12 cellular contexts compared by ENCODE assay signal in genomic region chr1:227541129-227541528, GRCh38. TPM values are rescaled to one million over a fixed set of nuclear protein-coding genes. Genes with fewer than 3 reads are reported as not detected.
DNase-seq lines count a peak whose midpoint lies in the region; ATAC-seq and TF ChIP-seq lines count a peak whose summit lies in the region.
"Had no signal": no experiment of that assay in that cellular context is flagged by ENCODE, and none has a peak within 500 bp of the region (broad histone marks: within the 10 kb centered on the region; RNA-seq: fewer than 3 reads in every experiment).

No MANE protein-coding gene starts in this region.

- H3K9me3 Mint-ChIP-seq in CD8-positive, alpha-beta T cell, result no peaks in the 10 kb centered on the region
- H3K9me3 Mint-ChIP-seq in activated T-helper 2 cell treated with anti-CD3 and anti-CD28 coated beads, Interferon-gamma antibody, Interleukin-2, Interleukin-4, amounts not matched to agents 10 μg/mL and 5 μg/mL and 100 μg/mL, durations not matched to agents 14 hours and 24 hours and 36 hours, result no peaks in the 10 kb centered on the region
- no peaks in the 10 kb centered on the region for H3K9me3 Mint-ChIP-seq in natural killer cell

- TF ChIP-seq POLR2A in stomach (IDR thresholded peaks at IDR 0.05), result no peak

- 96 to 100% (median 97%) methylated on average over 5 of the region's 5 CpGs for WGBS in stomach, 5 donors

- H3K4me3 ChIP-seq in ACC112 (ENCODE audit: low read depth, low read length), result peak overlapping the region; percentile 95
- H3K4me3 ChIP-seq in CD8-positive, alpha-beta T cell (ENCODE audit: low read depth, low read length), result no peak overlapping the region
- H3K4me3 ChIP-seq in brain microvascular endothelial cell (ENCODE audit: low read depth, low read length), result no peak overlapping the region
- no peak overlapping the region for H3K4me3 ChIP-seq in stomach

- TF ChIP-seq CTCF in CD8-positive, alpha-beta T cell (IDR thresholded peaks at IDR 0.05), result no peak
- TF ChIP-seq CTCF in natural killer cell (IDR thresholded peaks at IDR 0.05), result no peak
- no peak for TF ChIP-seq CTCF in brain microvascular endothelial cell (IDR thresholded peaks at IDR 0.05; ENCODE audit: low read depth, low read length, missing control alignments)
- no peak for TF ChIP-seq CTCF in stomach (IDR thresholded peaks at IDR 0.05)

- no peaks in the 10 kb centered on the region for H3K27me3 ChIP-seq in ACC112 (ENCODE audit: insufficient read depth, low read length)
- no peaks in the 10 kb centered on the region for H3K27me3 ChIP-seq in CD8-positive, alpha-beta T cell (ENCODE audit: insufficient read depth, low read length)
- H3K27me3 ChIP-seq in brain microvascular endothelial cell (replicated peaks), result no peaks in the 10 kb centered on the region
- H3K27me3 ChIP-seq in stomach, result no peaks in the 10 kb centered on the region
- H3K27me3 ChIP-seq: pancreas had no signal

- H3K36me3 Mint-ChIP-seq in CD8-positive, alpha-beta T cell, result no peaks in the 10 kb centered on the region
- H3K36me3 Mint-ChIP-seq in activated T-helper 2 cell treated with anti-CD3 and anti-CD28 coated beads, Interferon-gamma antibody, Interleukin-2, Interleukin-4, amounts not matched to agents 10 μg/mL and 5 μg/mL and 100 μg/mL, durations not matched to agents 14 hours and 24 hours and 36 hours (ENCODE audit: low read depth), result no peaks in the 10 kb centered on the region
- peaks cover 8% of the 10 kb centered on the region for H3K36me3 Mint-ChIP-seq in natural killer cell

- no peaks in the 10 kb centered on the region for H3K27me3 Mint-ChIP-seq in CD8-positive, alpha-beta T cell (ENCODE audit: low read depth)
- H3K27me3 Mint-ChIP-seq in activated T-helper 2 cell treated with anti-CD3 and anti-CD28 coated beads, Interferon-gamma antibody, Interleukin-2, Interleukin-4, amounts not matched to agents 10 μg/mL and 5 μg/mL and 100 μg/mL, durations not matched to agents 14 hours and 24 hours and 36 hours (ENCODE audit: low read depth), result peaks cover 6% of the 10 kb centered on the region
- no peaks in the 10 kb centered on the region for H3K27me3 Mint-ChIP-seq in natural killer cell (ENCODE audit: low read depth in 2 of 2)

- peak overlapping the region; percentile 69 for H3K4me3 Mint-ChIP-seq in CD8-positive, alpha-beta T cell
- H3K4me3 Mint-ChIP-seq in activated T-helper 2 cell treated with anti-CD3 and anti-CD28 coated beads, Interferon-gamma antibody, Interleukin-2, Interleukin-4, amounts not matched to agents 10 μg/mL and 5 μg/mL and 100 μg/mL, durations not matched to agents 14 hours and 24 hours and 36 hours (ENCODE audit: low read depth), result peak overlapping the region; percentile 45
- peak overlapping the region; percentile 70 for H3K4me3 Mint-ChIP-seq in natural killer cell

- CTCF ChIA-PET in CD8-positive, alpha-beta T cell (lab: Charles Lee), result interaction anchor here (0.7 to 1.5 kb wide), 2 partner anchors 9 to 22 kb away, joined by 3 read pairs; partner anchors contain the start of gene ZNF678

- TF ChIP-seq EP300 in stomach (IDR thresholded peaks at IDR 0.05), result no peak

- peak in 1 of 7 experiments; percentile 19 for DNase-seq in CD8-positive, alpha-beta T cell
- no peak for DNase-seq in activated T-helper 2 cell treated with anti-CD3 and anti-CD28 coated beads, Interferon-gamma antibody, Interleukin-2, Interleukin-4, amounts not matched to agents 10 μg/mL and 5 μg/mL and 100 μg/mL, durations not matched to agents 14 hours and 24 hours and 36 hours (ENCODE audit: low spot score)
- DNase-seq in natural killer cell (no peak), brain microvascular endothelial cell (no peak), stomach (no peak), NCI-H1436 treated with DMSO at 0.1 percent for 48 hours (lab: John Stamatoyannopoulos, UW) (no peak)
- DNase-seq: NCI-H1105 treated with DMSO at 0.1 percent for 48 hours, NCI-H510A, RPMI8226 had no signal

- ATAC-seq in CD8-positive, alpha-beta T cell, result no peak
- no peak for ATAC-seq in natural killer cell
- no peak for ATAC-seq in GM18909 (IDR thresholded peaks at IDR 0.05; ENCODE audit: poor library complexity, unreplicated experiment)

- intact Hi-C loops in CD8-positive, alpha-beta T cell (cut with DNase I, micrococcal nuclease), result loop anchor here (5.0 kb wide), 2 partner anchors 196 to 914 kb away; partner anchors contain the start of genes JMJD4 (in 1 of the 2) and SNAP47 (in 1 of the 2)
- intact Hi-C loops in activated T-helper 2 cell treated with anti-CD3 and anti-CD28 coated beads, Interferon-gamma antibody, Interleukin-2, Interleukin-4, amounts not matched to agents 10 μg/mL and 5 μg/mL and 100 μg/mL, durations not matched to agents 14 hours and 24 hours and 36 hours (cut with micrococcal nuclease), result loop anchor here (5.0 kb wide), 1 partner anchor 246 kb away; no protein-coding TSS in a partner anchor
- intact Hi-C loops in natural killer cell (cut with micrococcal nuclease) (no loop called here), stomach (cut with DNase I; ENCODE audit: low total_unique reads) (loop anchor here (10.0 kb wide), 1 partner anchor 194 kb away; the partner anchor contains the start of genes JMJD4 and SNAP47)

- H3K36me3 ChIP-seq in ACC112 (ENCODE audit: insufficient read depth, low read length) (no peaks in the 10 kb centered on the region), brain microvascular endothelial cell (replicated peaks) (no peaks in the 10 kb centered on the region), stomach (no peaks in the 10 kb centered on the region)
- no peaks in the 10 kb centered on the region for H3K36me3 ChIP-seq in CD8-positive, alpha-beta T cell (ENCODE audit: insufficient read depth, low read length)
- H3K36me3 ChIP-seq: pancreas had no signal

- H3K27ac Mint-ChIP-seq in CD8-positive, alpha-beta T cell, result no peak overlapping the region
- H3K27ac Mint-ChIP-seq in activated T-helper 2 cell treated with anti-CD3 and anti-CD28 coated beads, Interferon-gamma antibody, Interleukin-2, Interleukin-4, amounts not matched to agents 10 μg/mL and 5 μg/mL and 100 μg/mL, durations not matched to agents 14 hours and 24 hours and 36 hours, result no peak overlapping the region
- H3K27ac Mint-ChIP-seq in natural killer cell, result no peak overlapping the region

- no peaks in the 10 kb centered on the region for H3K79me2 ChIP-seq in ACC112 (ENCODE audit: control insufficient read depth, insufficient read depth, low read length, unreplicated experiment)

- H3K4me1 ChIP-seq in ACC112 (ENCODE audit: control insufficient read depth, insufficient read depth, low read length, unreplicated experiment) (peaks cover 10% of the 10 kb centered on the region), stomach (peaks cover 0 to 21% (median 15%) of the 10 kb centered on the region in 4 donors)
- H3K4me1 ChIP-seq in CD8-positive, alpha-beta T cell (ENCODE audit: insufficient read depth, low read length), result peaks cover 11% of the 10 kb centered on the region

- POLR2A ChIA-PET in CD8-positive, alpha-beta T cell (lab: Charles Lee), result interaction anchor here (0.9 kb wide), 1 partner anchor 23 kb away, joined by 4 read pairs; the partner anchor contains the start of gene ZNF678

- in situ Hi-C loops in brain microvascular endothelial cell (cut with HindIII; ENCODE audit: low pct_ligation_motif_present, low sequenced_read_pairs), result no loop called here

- H3K27ac ChIP-seq in ACC112 (ENCODE audit: low read depth, low read length) (no peak overlapping the region), brain microvascular endothelial cell (no peak overlapping the region), stomach (no peak overlapping the region)
- no peak overlapping the region for H3K27ac ChIP-seq in CD8-positive, alpha-beta T cell (ENCODE audit: low read depth, low read length)

- no peaks in the 10 kb centered on the region for H3K9me3 ChIP-seq in CD8-positive, alpha-beta T cell (ENCODE audit: low read length)
- peaks cover 0 to 18% (median 6%) of the 10 kb centered on the region in 4 donors for H3K9me3 ChIP-seq in stomach
- H3K9me3 ChIP-seq: pancreas had no signal

- H2AFZ ChIP-seq in ACC112 (ENCODE audit: low read length, unreplicated experiment), result no peak overlapping the region

- H3K4me1 Mint-ChIP-seq in CD8-positive, alpha-beta T cell (ENCODE audit: low read depth), result peaks cover 5% of the 10 kb centered on the region
- peaks cover 4% of the 10 kb centered on the region for H3K4me1 Mint-ChIP-seq in activated T-helper 2 cell treated with anti-CD3 and anti-CD28 coated beads, Interferon-gamma antibody, Interleukin-2, Interleukin-4, amounts not matched to agents 10 μg/mL and 5 μg/mL and 100 μg/mL, durations not matched to agents 14 hours and 24 hours and 36 hours (ENCODE audit: low read depth)
- peaks cover 0 to 14% of the 10 kb centered on the region in 2 donors for H3K4me1 Mint-ChIP-seq in natural killer cell

RNA-seq across cellular contexts. Expression of gene ZNF678, which starts 22.2 kb away (rescaled TPM):
- total RNA-seq in CD8-positive, alpha-beta T cell, result 1 to 10 TPM; 2.9 to 3.2 TPM
- total RNA-seq in activated T-helper 2 cell treated with anti-CD3 and anti-CD28 coated beads, Interferon-gamma antibody, Interleukin-2, Interleukin-4, amounts not matched to agents 10 μg/mL and 5 μg/mL and 100 μg/mL, durations not matched to agents 14 hours and 24 hours and 36 hours, result 5.1 and 5.7 TPM in 2 replicates
- total RNA-seq in natural killer cell, result 10 to 100 TPM in 2 of 3 donors, 1 to 10 TPM in 1; 9.7 to 14.0 (median 10.7) TPM
- total RNA-seq in stomach, result 10 to 100 TPM in 3 of 5 donors, 1 to 10 TPM in 2; 4.7 to 34.1 (median 10.3) TPM
- 1 to 10 TPM in 2 of 3 donors, under 1 TPM in 1; 0.65 to 2.4 (median 2.2) TPM for polyA plus RNA-seq in stomach
